In genomic region chr17:35244345-35245195, GRCh38 we compare ENCODE assay signal across 9 cellular contexts. TPM values are rescaled to one million over a fixed set of nuclear protein-coding genes. Genes with fewer than 3 reads are reported as not detected.
DNase-seq lines count a peak whose midpoint lies in the region; ATAC-seq and TF ChIP-seq lines count a peak whose summit lies in the region.
"Had no signal": no experiment of that assay in that cellular context is flagged by ENCODE, and none has a peak within 500 bp of the region (broad histone marks: within the 10 kb centered on the region; RNA-seq: fewer than 3 reads in every experiment).

No MANE protein-coding gene starts in this region.

- CTCF ChIA-PET in RWPE1 (lab: Yijun Ruan, JAX): interaction anchor here (0.6 kb wide), 1 partner anchor 519 kb away, joined by 4 read pairs; no protein-coding TSS in a partner anchor

- no peaks in the 10 kb centered on the region for H3K9me3 ChIP-seq in heart left ventricle

- intact Hi-C loops in heart left ventricle (cut with DNase I): loop anchor here in 7 of 10 donors (2.0 to 10.0 kb wide), 10 partner anchors 70 to 293 kb away; partner anchors contain the start of genes SLFN12L (in 3 of the 7), CCT6B (in 2 of the 7), NLE1 (in 2 of the 7) and SLFN12 (in 2 of the 7)
- intact Hi-C loops in sciatic nerve (cut with DNase I): no loop called here

- POLR2A ChIA-PET in RWPE1 (lab: Yijun Ruan, JAX; ENCODE audit: low non-redundant PET): interaction anchor here (1.0 kb wide), 1 partner anchor 13 kb away, joined by 3 read pairs; no protein-coding TSS in a partner anchor

- H3K27ac ChIP-seq in RWPE1: peak overlapping the region; percentile 97
- peak overlapping the region; percentile 35 to 97 (median 94) for H3K27ac ChIP-seq in heart left ventricle

- peaks cover 0 to 28% (median 4%) of the 10 kb centered on the region in 9 donors for H3K36me3 ChIP-seq in heart left ventricle

- peak overlapping the region in 11 of 12 donors; percentile 57 to 95 (median 76) for H3K4me3 ChIP-seq in heart left ventricle

- 27 to 46% (median 40%) methylated on average over 13 of the region's 13 CpGs for WGBS in heart left ventricle, 4 donors

- peak; percentile 57 for ATAC-seq in HG02642 (IDR thresholded peaks at IDR 0.05; ENCODE audit: poor library complexity, unreplicated experiment)
- ATAC-seq in heart left ventricle: peak in 3 of 4 donors; percentile 54 to 67 (median 61)
- peak; percentile 64 for ATAC-seq in sciatic nerve

- no peak for TF ChIP-seq POLR2A in heart left ventricle (IDR thresholded peaks at IDR 0.05)

- DNase-seq in EH (ENCODE audit: low read depth): peak; percentile 97
- DNase-seq in RWPE1 (ENCODE audit: low spot score): peak; percentile 71
- peak; percentile 59 to 90 (median 66) for DNase-seq in activated naive CD4-positive, alpha-beta T cell (lab: John Stamatoyannopoulos, UW)
- DNase-seq in heart left ventricle: peak; percentile 59 to 85 (median 78)
- peak; percentile 84 for DNase-seq in sciatic nerve (ENCODE audit: low spot score)
- no peak for DNase-seq in NCI-H2081 treated with DMSO at 0.1 percent for 48 hours (lab: John Stamatoyannopoulos, UW)
- DNase-seq in SK-N-DZ (ENCODE audit: low spot score): no peak

- H3K27me3 ChIP-seq in heart left ventricle: no peaks in the 10 kb centered on the region

- H3K4me1 ChIP-seq in heart left ventricle: peaks cover 0 to 58% (median 19%) of the 10 kb centered on the region in 12 donors

- no peak for TF ChIP-seq CTCF in RWPE1 (conservative IDR thresholded peaks at IDR 0.05; ENCODE audit: low read depth)
- no peak for TF ChIP-seq CTCF in heart left ventricle (IDR thresholded peaks at IDR 0.05)

RNA-seq across cellular contexts. Expression of gene SLFN5, which starts 1.7 kb away (rescaled TPM):
- 10 to 100 TPM; 12.4 to 41.4 (median 15.0) TPM for total RNA-seq in heart left ventricle
- 1 to 10 TPM; 3.0 to 3.8 TPM for polyA plus RNA-seq in heart left ventricle
- total RNA-seq in sciatic nerve: 47.7 TPM
- not detected in 2 replicates for polyA plus RNA-seq in SK-N-DZ (2014; cell fraction: cytosol; rRNA removed)
- not detected in 2 replicates for polyA plus RNA-seq in SK-N-DZ (2014; cell fraction: nucleus; rRNA removed)

RNA-seq across cellular contexts. Expression of gene SLC35G3, which starts 50.4 kb away (rescaled TPM):
- total RNA-seq in heart left ventricle: not detected
- polyA plus RNA-seq in heart left ventricle: not detected
- not detected for total RNA-seq in sciatic nerve
- polyA plus RNA-seq in SK-N-DZ (2014; cell fraction: cytosol; rRNA removed): not detected in 2 replicates
- not detected in 2 replicates for polyA plus RNA-seq in SK-N-DZ (2014; cell fraction: nucleus; rRNA removed)
- polyA plus RNA-seq: adipose tissue had no signal

Comparison
In these comparisons a context has a peak if more than half of its experiments do, and no peak if none do; other contexts are left out.
1. DNase-seq: peak in EH (single experiment), RWPE1 (single experiment), activated naive CD4-positive, alpha-beta T cell (4 of 4), heart left ventricle (5 of 5) and sciatic nerve (single experiment); none in NCI-H2081 treated with DMSO at 0.1 percent for 48 hours (single experiment) and SK-N-DZ (single experiment).
2. Peak in every context shown above with its lines, with median percentiles within 50 percentile points of each other: ATAC-seq.